Comparison of ENCODE assay signal across 20 cellular contexts in genomic region chr6:10154251-10154650, GRCh38.
"Had no signal": no experiment of that assay in that cellular context is flagged by ENCODE, and none has a peak within 500 bp of the region (broad histone marks: within the 10 kb centered on the region; RNA-seq: fewer than 3 reads in every experiment).

No MANE protein-coding gene starts in this region.

- DNase-seq: activated B cell treated with CpG ODN at 0.5 μM for 24 hours; activated CD8-positive, alpha-beta memory T cell treated with anti-CD3 and anti-CD28 coated beads, Interleukin-2, amount 10 ng/mL, durations not matched to agents 7 days and 5 days; activated CD8-positive, alpha-beta T cell treated with anti-CD3 and anti-CD28 coated beads, Interleukin-2, amount 10 ng/mL, durations not matched to agents 7 days and 5 days; activated T-cell treated with anti-CD3 and anti-CD28 coated beads, Interleukin-2, amount 50 U/mL, for 48 hours; central memory CD4-positive, alpha-beta T cell; endodermal cell; foreskin fibroblast; heart left ventricle; hypothalamus; naive B cell; nephron progenitor cell; right lobe of liver; stimulated activated CD4-positive, alpha-beta T cell treated with anti-CD3 and anti-CD28 coated beads, Interleukin-2, amount 100 ng/mL, for 48 hours; stimulated activated naive CD4-positive, alpha-beta T cell treated with Interleukin-2 at 50 U/mL for 16 hours; trophoblast cell had no signal

- ATAC-seq: activated CD8-positive, alpha-beta memory T cell treated with anti-CD3 and anti-CD28 coated beads, Interleukin-2, amount 10 ng/mL, durations not matched to agents 7 days and 5 days; activated CD8-positive, alpha-beta T cell treated with anti-CD3 and anti-CD28 coated beads, Interleukin-2, amount 10 ng/mL, durations not matched to agents 7 days and 5 days; activated naive CD4-positive, alpha-beta T cell treated with anti-CD3 and anti-CD28 coated beads, Interleukin-2, amount 50 U/mL, for 72 hours; esophagus mucosa; heart left ventricle; right lobe of liver had no signal

- H3K9me3 ChIP-seq: breast epithelium, neutrophil, right lobe of liver had no signal

- H3K36me3 ChIP-seq: breast epithelium, heart left ventricle, neutrophil, right lobe of liver had no signal

- H3K4me1 ChIP-seq: breast epithelium, heart left ventricle, right lobe of liver had no signal

- FAIRE-seq: urothelium cell line had no signal

- H3K27me3 ChIP-seq: breast epithelium, right lobe of liver had no signal

- H3K4me3 ChIP-seq: breast epithelium, heart left ventricle, right lobe of liver had no signal

- H3K27ac ChIP-seq: breast epithelium, heart left ventricle, neutrophil, right lobe of liver had no signal
